Comparison of ENCODE assay signal across 24 cellular contexts in genomic region chr14:98955741-98956070, GRCh38.
"Had no signal": no experiment of that assay in that cellular context is flagged by ENCODE, and none has a peak within 500 bp of the region (broad histone marks: within the 10 kb centered on the region; RNA-seq: fewer than 3 reads in every experiment).

No MANE protein-coding gene starts in this region.

- H3K9me3 Mint-ChIP-seq: activated T-cell treated with anti-CD3 and anti-CD28 coated beads, Interleukin-2, amount 50 U/mL, for 4 hours; activated T-helper 17 cell treated with anti-CD3 and anti-CD28 coated beads, Interleukin-2, amount 50 U/mL, for 72 hours; immature natural killer cell; mesothelial cell of epicardium had no signal

- H3K4me3 ChIP-seq: pancreas, prostate gland, suprapubic skin, tibial artery had no signal

- H3K36me3 Mint-ChIP-seq: mesothelial cell of epicardium, naive B cell had no signal

- ATAC-seq: activated T-cell treated with anti-CD3 and anti-CD28 coated beads, Interleukin-2, amount 50 U/mL, for 4 hours; activated T-helper 17 cell treated with anti-CD3 and anti-CD28 coated beads, Interleukin-2, amount 50 U/mL, for 72 hours; pancreas had no signal

- H3K9me3 ChIP-seq: pancreas, prostate gland, suprapubic skin had no signal

- H3K27ac ChIP-seq: brain microvascular endothelial cell, pancreas, prostate gland, tibial artery, VCaP had no signal

- DNase-seq: activated CD4-positive, alpha-beta T cell treated with anti-CD3 and anti-CD28 coated beads for 4 hours; activated CD4-positive, alpha-beta T cell treated with anti-CD3 and anti-CD28 coated beads, Interleukin-2, amount 50 U/mL, for 4 hours; activated gamma-delta T cell treated with Interleukin-2 at 50 U/mL for 16 hours; activated naive CD4-positive, alpha-beta T cell treated with anti-CD3 and anti-CD28 coated beads, Interleukin-2, amount 50 U/mL, for 16 hours; activated T-cell treated with anti-CD3 and anti-CD28 coated beads, Interleukin-2, amount 50 U/mL, for 4 hours; amniotic stem cell; brain microvascular endothelial cell; central memory CD4-positive, alpha-beta T cell; dermis blood vessel endothelial cell; effector CD4-positive, alpha-beta T cell; hypothalamus; immature natural killer cell; naive B cell; pancreas; retina; stimulated activated CD4-positive, alpha-beta T cell treated with anti-CD3 and anti-CD28 coated beads, Interleukin-15, amount 100 ng/mL, for 24 hours; stimulated activated naive CD4-positive, alpha-beta T cell; T-helper 9 cell; tibial artery had no signal

- H3K4me1 ChIP-seq: pancreas, prostate gland had no signal

- H3K4me3 Mint-ChIP-seq: activated T-cell treated with anti-CD3 and anti-CD28 coated beads, Interleukin-2, amount 50 U/mL, for 4 hours; activated T-helper 17 cell treated with anti-CD3 and anti-CD28 coated beads, Interleukin-2, amount 50 U/mL, for 72 hours; immature natural killer cell; mesothelial cell of epicardium had no signal

- H3K27ac Mint-ChIP-seq: activated T-helper 17 cell treated with anti-CD3 and anti-CD28 coated beads, Interleukin-2, amount 50 U/mL, for 72 hours; mesothelial cell of epicardium had no signal

- H3K27me3 ChIP-seq: brain microvascular endothelial cell, pancreas, suprapubic skin had no signal

- H3K27me3 Mint-ChIP-seq: activated T-helper 17 cell treated with anti-CD3 and anti-CD28 coated beads, Interleukin-2, amount 50 U/mL, for 72 hours; naive B cell had no signal

- H3K36me3 ChIP-seq: brain microvascular endothelial cell, pancreas, prostate gland, suprapubic skin, tibial artery had no signal

- H3K4me1 Mint-ChIP-seq: immature natural killer cell, naive B cell had no signal
